33 cellular contexts compared by ENCODE assay signal in genomic region chr2:33056170-33056569, GRCh38.
"Had no signal": no experiment of that assay in that cellular context is flagged by ENCODE, and none has a peak within 500 bp of the region (broad histone marks: within the 10 kb centered on the region; RNA-seq: fewer than 3 reads in every experiment).

No MANE protein-coding gene starts in this region.

- H2AFZ ChIP-seq: hepatocyte had no signal

- H3K4me2 ChIP-seq: hepatocyte had no signal

- H3K9me3 Mint-ChIP-seq: activated B cell treated with CpG ODN at 0.5 μM for 24 hours; activated CD8-positive, alpha-beta T cell treated with anti-CD3 and anti-CD28 coated beads for 36 hours; activated T-cell treated with anti-CD3 and anti-CD28 coated beads, Interleukin-2, amount 50 U/mL, for 4 hours; activated T-helper 17 cell treated with anti-CD3 and anti-CD28 coated beads, Interleukin-2, amount 50 U/mL, for 72 hours; central memory CD8-positive, alpha-beta T cell; effector memory CD8-positive, alpha-beta T cell; T-helper 2 cell treated with Interferon-gamma antibody and Interleukin-4, amounts not matched to agents 5 μg/mL and 100 μg/mL, for 36 hours had no signal

- H3K4me1 Mint-ChIP-seq: activated B cell treated with CpG ODN at 0.5 μM for 24 hours; activated T-helper 17 cell treated with anti-CD3 and anti-CD28 coated beads, Interleukin-2, amount 50 U/mL, for 72 hours; central memory CD8-positive, alpha-beta T cell; T-helper 17 cell had no signal

- ATAC-seq: activated CD4-positive, CD25-positive, alpha-beta regulatory T cell treated with anti-CD3 and anti-CD28 coated beads, Interleukin-2, amount 50 U/mL, for 24 hours; activated CD8-positive, alpha-beta T cell treated with anti-CD3 and anti-CD28 coated beads for 36 hours; activated T-cell treated with anti-CD3 and anti-CD28 coated beads, Interleukin-2, amount 50 U/mL, for 4 hours; activated T-helper 17 cell treated with anti-CD3 and anti-CD28 coated beads, Interleukin-2, amount 50 U/mL, for 72 hours; effector memory CD8-positive, alpha-beta T cell; gastroesophageal sphincter; heart right ventricle; T-helper 17 cell had no signal

- H3K36me3 Mint-ChIP-seq: activated naive CD8-positive, alpha-beta T cell had no signal

- H3K27me3 Mint-ChIP-seq: activated B cell treated with CpG ODN at 0.5 μM for 24 hours; activated CD8-positive, alpha-beta T cell treated with anti-CD3 and anti-CD28 coated beads for 36 hours; dendritic cell treated with granulocyte-macrophage colony-stimulating factor and Interleukin-4, amounts not matched to agents 40 ng/mL and 50 ng/mL, for 4 days had no signal

- H3K27me3 ChIP-seq: brain microvascular endothelial cell, dorsolateral prefrontal cortex, esophagus squamous epithelium, gastroesophageal sphincter, heart right ventricle, hepatocyte had no signal

- H3K4me3 ChIP-seq: coronary artery, dorsolateral prefrontal cortex, esophagus squamous epithelium, gastroesophageal sphincter, heart right ventricle, hepatocyte had no signal

- H3K27ac ChIP-seq: brain microvascular endothelial cell, coronary artery, dorsolateral prefrontal cortex, epithelial cell of prostate, esophagus squamous epithelium, gastroesophageal sphincter, heart right ventricle, hepatocyte, WERI-Rb-1 had no signal

- DNase-seq: activated B cell treated with CpG ODN at 0.5 μM for 24 hours; activated CD4-positive, alpha-beta T cell treated with anti-CD3 and anti-CD28 coated beads for 4 hours; activated CD4-positive, alpha-beta T cell treated with anti-CD3 and anti-CD28 coated beads, Interleukin-2, amount 50 U/mL, for 1 hour; activated CD4-positive, alpha-beta T cell treated with anti-CD3 and anti-CD28 coated beads, Interleukin-2, amount 50 U/mL, for 48 hours; activated CD8-positive, alpha-beta memory T cell treated with anti-CD3 and anti-CD28 coated beads for 24 hours; activated CD8-positive, alpha-beta T cell treated with anti-CD3 and anti-CD28 coated beads for 36 hours; activated effector memory CD4-positive, alpha-beta T cell treated with Interleukin-2 at 50 U/mL for 16 hours; activated gamma-delta T cell treated with Interleukin-2 at 50 U/mL for 16 hours; activated naive CD4-positive, alpha-beta T cell treated with anti-CD3 and anti-CD28 coated beads, Interleukin-2, amount 50 U/mL, for 16 hours; activated naive CD4-positive, alpha-beta T cell treated with Interleukin-2 at 50 U/mL for 16 hours; activated T-cell treated with anti-CD3 and anti-CD28 coated beads, Interleukin-2, amount 50 U/mL, for 4 hours; amniotic stem cell; anterior cingulate cortex; brain microvascular endothelial cell; dorsolateral prefrontal cortex; effector CD4-positive, alpha-beta T cell; effector memory CD8-positive, alpha-beta T cell; esophagus squamous epithelium; foreskin melanocyte; heart right ventricle; T-helper 17 cell; T1000; WERI-Rb-1 had no signal

- H3K9me3 ChIP-seq: esophagus squamous epithelium, gastroesophageal sphincter, heart right ventricle had no signal

- H3K4me1 ChIP-seq: esophagus squamous epithelium had no signal

- H3K27ac Mint-ChIP-seq: activated B cell treated with CpG ODN at 0.5 μM for 24 hours; activated CD8-positive, alpha-beta T cell treated with anti-CD3 and anti-CD28 coated beads for 36 hours; activated naive CD8-positive, alpha-beta T cell; activated T-helper 17 cell treated with anti-CD3 and anti-CD28 coated beads, Interleukin-2, amount 50 U/mL, for 72 hours; dendritic cell treated with granulocyte-macrophage colony-stimulating factor and Interleukin-4, amounts not matched to agents 40 ng/mL and 50 ng/mL, for 4 days; effector memory CD8-positive, alpha-beta T cell; T-helper 17 cell; T-helper 2 cell treated with Interferon-gamma antibody and Interleukin-4, amounts not matched to agents 5 μg/mL and 100 μg/mL, for 36 hours had no signal

- H3K36me3 ChIP-seq: brain microvascular endothelial cell, esophagus squamous epithelium, gastroesophageal sphincter, heart right ventricle, WERI-Rb-1 had no signal

- H3K79me2 ChIP-seq: hepatocyte had no signal

- H3K4me3 Mint-ChIP-seq: activated B cell treated with CpG ODN at 0.5 μM for 24 hours; activated CD8-positive, alpha-beta T cell treated with anti-CD3 and anti-CD28 coated beads for 36 hours; activated naive CD8-positive, alpha-beta T cell; activated T-cell treated with anti-CD3 and anti-CD28 coated beads, Interleukin-2, amount 50 U/mL, for 4 hours; activated T-helper 17 cell treated with anti-CD3 and anti-CD28 coated beads, Interleukin-2, amount 50 U/mL, for 72 hours; central memory CD8-positive, alpha-beta T cell; dendritic cell treated with granulocyte-macrophage colony-stimulating factor and Interleukin-4, amounts not matched to agents 40 ng/mL and 50 ng/mL, for 4 days; effector memory CD8-positive, alpha-beta T cell; T-helper 17 cell; T-helper 2 cell treated with Interferon-gamma antibody and Interleukin-4, amounts not matched to agents 5 μg/mL and 100 μg/mL, for 36 hours had no signal
